In genomic region chr1:39167632-39168209, GRCh38 we compare ENCODE assay signal across 13 cellular contexts. TPM values are rescaled to one million over a fixed set of nuclear protein-coding genes. Genes with fewer than 3 reads are reported as not detected.
DNase-seq lines count a peak whose midpoint lies in the region; ATAC-seq, FAIRE-seq and TF ChIP-seq lines count a peak whose summit lies in the region.
"Had no signal": no experiment of that assay in that cellular context is flagged by ENCODE, and none has a peak within 500 bp of the region (broad histone marks: within the 10 kb centered on the region; RNA-seq: fewer than 3 reads in every experiment).

No MANE protein-coding gene starts in this region.

- peaks cover 0 to 9% (median 0%) of the 10 kb centered on the region in 7 donors for H3K4me1 Mint-ChIP-seq in naive thymus-derived CD4-positive, alpha-beta T cell

- H2AFZ ChIP-seq in K562 (ENCODE audit: low read depth, low read length) = no peak overlapping the region

- no peaks in the 10 kb centered on the region; the same call in 2 of the 3 replicates for H3K36me3 ChIP-seq in K562 (ENCODE audit: control insufficient read depth, insufficient read depth, low read length)
- H3K36me3 ChIP-seq in naive thymus-derived CD4-positive, alpha-beta T cell (ENCODE audit: control insufficient read depth in 2 of 3, insufficient read depth in 3 of 3, low read length in 3 of 3) = no peaks in the 10 kb centered on the region

- WGBS in A549 (ENCODE audit: missing lambda C conversion rate) = 58% methylated on average over 5 of the region's 5 CpGs
- WGBS in K562 (ENCODE audit: insufficient coverage, low coverage, missing lambda C conversion rate) = 0% methylated on average over 5 of the region's 5 CpGs

- BruUV-seq in K562 (replicated peaks; lab: Mats Ljungman, UMichigan) = no TSS peak

- no peaks in the 10 kb centered on the region for H3K9me3 Mint-ChIP-seq in naive thymus-derived CD4-positive, alpha-beta T cell

- H3K36me3 Mint-ChIP-seq in naive thymus-derived CD4-positive, alpha-beta T cell = no peaks in the 10 kb centered on the region

- POLR2A ChIA-PET in A549 (lab: Yijun Ruan, JAX) = no interaction called here
- POLR2A ChIA-PET in K562 (lab: Yijun Ruan, JAX) = interaction anchor here (0.6 to 2.1 kb wide), 9 partner anchors 9 to 1256 kb away, joined by 3 to 12 read pairs (median 5); no protein-coding TSS in a partner anchor
- POLR2A ChIA-PET in naive thymus-derived CD4-positive, alpha-beta T cell (lab: Charles Lee) = no interaction called here

- no peak overlapping the region for H3K4me3 ChIP-seq in A549
- H3K4me3 ChIP-seq in K562 = 0 out of 2 replicates have a peak overlapping the region, but pooled peaks have one; percentile 16
- no peak overlapping the region for H3K4me3 ChIP-seq in naive thymus-derived CD4-positive, alpha-beta T cell (ENCODE audit: low read length)

- FAIRE-seq in A549 (lab: Jason Lieb, UNC) (no peak), K562 (lab: Jason Lieb, UNC) (peak; percentile 99), RCC 7860 (lab: Jason Lieb, UNC) (no peak)

- no peaks in the 10 kb centered on the region for H3K9me1 ChIP-seq in K562 (ENCODE audit: control insufficient read depth, insufficient read depth, low read length)

- H3K9me3 ChIP-seq in A549 (no peaks in the 10 kb centered on the region), K562 (replicated peaks; ENCODE audit: control insufficient read depth, insufficient read depth, low read depth, low read length) (no peaks in the 10 kb centered on the region)
- H3K9me3 ChIP-seq in naive thymus-derived CD4-positive, alpha-beta T cell (ENCODE audit: control insufficient read depth in 2 of 3, low read length in 3 of 3) = no peaks in the 10 kb centered on the region

- H3K4me1 ChIP-seq in A549 (peaks cover 56% of the 10 kb centered on the region), K562 (replicated peaks in 1 of 2; ENCODE audit: control insufficient read depth in 2 of 2, insufficient read depth in 2 of 2, low read length in 2 of 2) (peaks cover 50 to 62% of the 10 kb centered on the region in 2 experiments)
- H3K4me1 ChIP-seq in naive thymus-derived CD4-positive, alpha-beta T cell (ENCODE audit: control insufficient read depth in 2 of 2, insufficient read depth in 2 of 2, low read length in 2 of 2) = no peaks in the 10 kb centered on the region

- ATAC-seq in A549 = peak in 1 of 2 experiments; percentile 36; a peak in 3 of 6 replicates
- peak; percentile 95 for ATAC-seq in K562
- ATAC-seq in left lobe of liver = peak; percentile 90
- no peak for ATAC-seq in naive thymus-derived CD4-positive, alpha-beta T cell

- H3K27ac ChIP-seq in A549 (peak overlapping the region; percentile 20 to 77; a peak in 4 of 6 replicates), K562 (ENCODE audit: extremely low read depth, low read depth, low read length) (peak overlapping the region; percentile 72)
- no peak overlapping the region for H3K27ac ChIP-seq in naive thymus-derived CD4-positive, alpha-beta T cell (ENCODE audit: low read depth, low read length)

- H3K27ac Mint-ChIP-seq in naive thymus-derived CD4-positive, alpha-beta T cell = no peak overlapping the region

- CTCF ChIA-PET in A549 (lab: Yijun Ruan, JAX) (interaction anchor here (1.3 to 6.0 kb wide), 2 partner anchors 11 to 23 kb away, joined by 5 to 35 read pairs; no protein-coding TSS in a partner anchor), K562 (lab: Yijun Ruan, JAX; ENCODE audit: low intra/inter-chr PET ratio) (interaction anchor here (0.7 kb wide), 1 partner anchor 11 kb away, joined by 4 read pairs; no protein-coding TSS in a partner anchor)
- CTCF ChIA-PET in naive thymus-derived CD4-positive, alpha-beta T cell (lab: Charles Lee) = interaction anchor here (0.6 kb wide), 2 partner anchors 25 to 91 kb away, joined by 3 to 8 read pairs; no protein-coding TSS in a partner anchor

- TF ChIP-seq CTCF in A549 (IDR thresholded peaks at IDR 0.05) (no peak), K562 (IDR thresholded peaks at IDR 0.05 in 2 of 3, conservative IDR thresholded peaks at IDR 0.05 in 1 of 3; ENCODE audit: insufficient read depth in 2 of 3, low read depth in 1 of 3, low read length in 3 of 3) (no peak; a peak in 1 of 6 replicates)

- H3K79me2 ChIP-seq in K562 (ENCODE audit: control insufficient read depth, insufficient read depth, low read length) = peaks cover 61% of the 10 kb centered on the region

- H3K27me3 Mint-ChIP-seq in naive thymus-derived CD4-positive, alpha-beta T cell = peaks cover 0 to 5% (median 0%) of the 10 kb centered on the region in 5 donors

- DNase-seq in A549 (ENCODE audit: low read depth in 1 of 2, low spot score in 1 of 2) (no peak), K562 (ENCODE audit: extremely low read depth in 1 of 4, low spot score in 3 of 4) (peak; percentile 93 to 96 (median 94)), left lobe of liver (ENCODE audit: low spot score) (peak; percentile 70), RCC 7860 (ENCODE audit: low spot score) (no peak), cortex of kidney (lab: John Stamatoyannopoulos, UW) (no peak), NCI-H1436 (lab: John Stamatoyannopoulos, UW) (no peak)
- no peak for DNase-seq in naive thymus-derived CD4-positive, alpha-beta T cell
- DNase-seq: amygdala; left cardiac atrium; MM.1S; NK-92 treated with Interleukin-12 subunit alpha and Interleukin-12 subunit beta, amount 100 ng/mL, for 24 hours; T-helper 2 cell had no signal

- TF ChIP-seq RAD21 in A549 (conservative IDR thresholded peaks at IDR 0.05 in 1 of 2, IDR thresholded peaks at IDR 0.05 in 1 of 2) (no peak), Ishikawa (IDR thresholded peaks at IDR 0.05; ENCODE audit: low read depth) (no peak), K562 (CRISPR knock-in tag; conservative IDR thresholded peaks at IDR 0.05 in 1 of 2, IDR thresholded peaks at IDR 0.05 in 1 of 2) (no peak; a peak in 1 of 4 replicates)

- no peak overlapping the region for H3K4me3 Mint-ChIP-seq in naive thymus-derived CD4-positive, alpha-beta T cell

- peak overlapping the region in 1 of 2 experiments; percentile 28; a peak in 2 of 4 replicates for H3K9ac ChIP-seq in K562 (ENCODE audit: insufficient read depth in 1 of 2, low read depth in 2 of 2, low read length in 2 of 2)

- in situ Hi-C loops in K562 (cut with MboI) = no loop called here

- H3K4me2 ChIP-seq in A549 = peak overlapping the region; percentile 47
- peak overlapping the region; percentile 60 for H3K4me2 ChIP-seq in K562 (ENCODE audit: insufficient read depth, low read length)

- H3K27me3 ChIP-seq in K562 (ENCODE audit: control insufficient read depth in 2 of 2, insufficient read depth in 2 of 2, low read length in 2 of 2) = no peaks in the 10 kb centered on the region
- no peaks in the 10 kb centered on the region for H3K27me3 ChIP-seq in naive thymus-derived CD4-positive, alpha-beta T cell (ENCODE audit: control insufficient read depth in 2 of 2, insufficient read depth in 2 of 2, low read length in 2 of 2)

- intact Hi-C loops in K562 (cut with micrococcal nuclease) = no loop called here
- intact Hi-C loops in naive thymus-derived CD4-positive, alpha-beta T cell (cut with micrococcal nuclease) = no loop called here

- no peak for TF ChIP-seq EP300 in A549 (IDR thresholded peaks at IDR 0.05)
- TF ChIP-seq EP300 in Ishikawa (IDR thresholded peaks at IDR 0.05; ENCODE audit: borderline replicate concordance) = no peak
- TF ChIP-seq EP300 in K562 (IDR thresholded peaks at IDR 0.05; ENCODE audit: low read length) = peak; percentile 98

- no peaks in the 10 kb centered on the region for H4K20me1 ChIP-seq in K562 (replicated peaks; ENCODE audit: control insufficient read depth, insufficient read depth, low read length)

- no peak for TF ChIP-seq POLR2A in A549 (IDR thresholded peaks at IDR 0.05; ENCODE audit: low read length)
- TF ChIP-seq POLR2A in K562 (conservative IDR thresholded peaks at IDR 0.05) = no peak

TF ChIP-seq in A549, 52 proteins besides CTCF, POLR2A, EP300 and RAD21 (continues in another document):
- TF ChIP-seq SMC3 (IDR thresholded peaks at IDR 0.05) = no peak

TF ChIP-seq in K562, 482 proteins besides CTCF, POLR2A, EP300 and RAD21 (continues in another document):
- TF ChIP-seq ZFPM2 (CRISPR knock-in tag; IDR thresholded peaks at IDR 0.05) (no peak), CHD4 (IDR thresholded peaks at IDR 0.05; ENCODE audit: insufficient read depth, insufficient replicate concordance, low read depth, low read length, poor library complexity, severe bottlenecking) (no peak), CBFA2T2 (conservative IDR thresholded peaks at IDR 0.05) (peak; percentile 96)

RNA-seq across cellular contexts. Expression of gene MACF1, which starts 36.8 kb away (rescaled TPM):
- polyA plus RNA-seq in A549 (2011; rRNA removed) (64.2 and 75.7 TPM in 2 replicates), A549 (2017; fragmentation: RNase III; extraction: RNeasy Plus Mini Kit Qiagen cat#74134 plus additional on column Dnase treatment) (41.9 to 46.0 TPM (median 45.7 TPM) in 3 replicates), K562 (2011; rRNA removed) (71.6 and 72.1 TPM in 2 replicates), K562 (2014; fragmentation: Illumina TruSeq; extraction: Trizol) (99.7 and 112 TPM in 2 replicates), K562 (2014; fragmentation: Nextera tagmentation; extraction: Ambion mirVana) (10 to 100 TPM; 13.2 to 21.2 TPM), K562 (2014; rRNA removed) (86.1 and 96.3 TPM in 2 replicates)
- polyA plus RNA-seq in A549 (2012; cell fraction: cytosol; rRNA removed) = 7.9 and 9.6 TPM in 2 replicates
- polyA plus RNA-seq in A549 (2012; cell fraction: nucleus; rRNA removed) = 56.1 and 99.6 TPM in 2 replicates
- 170 and 172 TPM in 2 replicates for polyA minus RNA-seq in A549 (2011; rRNA and poly(A)+ RNA removed)
- 567 and 1,155 TPM in 2 replicates for total RNA-seq in K562 (2011; cell fraction: chromatin; rRNA removed; ENCODE audit: low replicate concordance)
- total RNA-seq in K562 (2011; cell fraction: nucleolus; rRNA removed) = 256 and 329 TPM in 2 replicates
- 400 and 459 TPM in 2 replicates for total RNA-seq in K562 (2011; cell fraction: nucleoplasm; rRNA removed)
- total RNA-seq in K562 (2014; rRNA removed) (147 and 152 TPM in 2 replicates), K562 (2014; rRNA removed; fragmentation: Illumina TruSeq; extraction: Trizol) (149 and 159 TPM in 2 replicates), K562 (2015; rRNA removed; fragmentation: Illumina TruSeq; extraction: Trizol) (223 and 232 TPM in 2 replicates), K562 (2021) (175 and 200 TPM in 2 replicates), left lobe of liver (89.9 TPM)
- polyA plus RNA-seq in K562 (2011; cell fraction: cytosol; rRNA removed) = 35.7 and 47.7 TPM in 2 replicates
- 255 and 292 TPM in 2 replicates for polyA plus RNA-seq in K562 (2011; cell fraction: nucleus; rRNA removed)
- polyA plus RNA-seq in K562 (2012) = 97.8 and 152 TPM in 2 replicates
- polyA minus RNA-seq in K562 (2011; rRNA and poly(A)+ RNA removed) = 480 TPM in 2 replicates
- 137 and 164 TPM in 2 replicates for polyA minus RNA-seq in K562 (2011; cell fraction: cytosol; rRNA and poly(A)+ RNA removed)
- polyA minus RNA-seq in K562 (2011; cell fraction: nucleus; rRNA and poly(A)+ RNA removed) = 348 and 753 TPM in 2 replicates
- total RNA-seq in naive thymus-derived CD4-positive, alpha-beta T cell = 100 to 1,000 TPM; 282 to 409 (median 335) TPM
- polyA plus RNA-seq in naive thymus-derived CD4-positive, alpha-beta T cell = 10 to 100 TPM; 21.2 to 90.3 TPM

Comparison
In these comparisons a context has a peak if more than half of its experiments do, and no peak if none do; other contexts are left out.
1. DNase-seq: peak in K562 (4 of 4) and left lobe of liver (single experiment); none in A549 (0 of 2), RCC 7860 (single experiment), cortex of kidney (single experiment), naive thymus-derived CD4-positive, alpha-beta T cell (0 of 9) and NCI-H1436 (single experiment).
2. Of the 35 proteins assayed by ChIP-seq in both K562 and A549: peak only in K562: BHLHE40, EHMT2, EP300, ESRRA, HDAC2, KDM1A and 4 more; only in A549: none; in both: CEBPB; in neither: 21; mixed calls (peak in some experiments, not most) for 3.